17 cellular contexts compared by ENCODE assay signal in the genomic region with DNA sequence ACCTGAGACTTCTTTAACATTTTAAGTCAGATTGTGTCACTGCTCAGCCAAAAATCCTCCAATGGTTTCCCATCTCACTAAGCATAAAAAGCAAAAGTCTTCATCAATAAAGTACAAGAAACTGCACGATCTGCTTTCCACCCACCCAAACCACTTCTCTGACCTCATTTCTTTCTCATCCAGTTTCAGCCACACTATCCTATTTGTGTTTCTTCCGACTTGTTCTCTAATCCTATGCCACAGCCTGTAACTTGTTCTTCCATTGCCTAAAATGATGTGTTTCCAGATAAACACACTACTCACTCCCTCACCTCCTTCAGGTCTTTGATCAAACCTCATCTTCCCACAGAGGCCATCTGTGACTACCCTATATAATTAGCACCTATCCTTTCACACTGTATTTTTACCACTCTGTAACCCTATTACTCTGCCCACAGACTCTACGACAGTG.
"Had no signal": no experiment of that assay in that cellular context is flagged by ENCODE, and none has a peak within 500 bp of the region (broad histone marks: within the 10 kb centered on the region; RNA-seq: fewer than 3 reads in every experiment).

No MANE protein-coding gene starts in this region.

- H3K4me3 ChIP-seq: colonic mucosa, lower lobe of right lung had no signal

- FAIRE-seq: keratinocyte had no signal

- H3K27me3 Mint-ChIP-seq: central memory CD8-positive, alpha-beta T cell had no signal

- H3K4me1 ChIP-seq: colonic mucosa, lower lobe of right lung had no signal

- H3K27ac ChIP-seq: colonic mucosa, lower lobe of right lung, neutrophil had no signal

- H3K9me3 ChIP-seq: colonic mucosa, lower lobe of right lung, neutrophil had no signal

- H3K27me3 ChIP-seq: colonic mucosa, neutrophil had no signal

- H3K27ac Mint-ChIP-seq: natural killer cell had no signal

- H3K36me3 ChIP-seq: colonic mucosa, lower lobe of right lung, neutrophil had no signal

- DNase-seq: activated CD4-positive, alpha-beta T cell treated with anti-CD3 and anti-CD28 coated beads, Interleukin-2, amount 50 U/mL, for 4 hours; activated naive CD4-positive, alpha-beta T cell; activated T-cell treated with anti-CD3 and anti-CD28 coated beads for 4 hours; aorta; colonic mucosa; foreskin melanocyte; hypothalamus; lower lobe of right lung; natural killer cell; retina; stimulated activated CD4-positive, alpha-beta T cell treated with anti-CD3 and anti-CD28 coated beads, Interleukin-1b, Interleukin-23, amount 100 ng/mL, for 48 hours; stimulated activated naive CD4-positive, alpha-beta T cell treated with Interleukin-2 at 50 U/mL for 16 hours; T-helper 9 cell; trophoblast cell had no signal

- H3K4me3 Mint-ChIP-seq: central memory CD8-positive, alpha-beta T cell; natural killer cell had no signal

- ATAC-seq: lower lobe of right lung had no signal

- H3K4me1 Mint-ChIP-seq: central memory CD8-positive, alpha-beta T cell; natural killer cell had no signal
